26 cellular contexts compared by ENCODE assay signal in the genomic region with DNA sequence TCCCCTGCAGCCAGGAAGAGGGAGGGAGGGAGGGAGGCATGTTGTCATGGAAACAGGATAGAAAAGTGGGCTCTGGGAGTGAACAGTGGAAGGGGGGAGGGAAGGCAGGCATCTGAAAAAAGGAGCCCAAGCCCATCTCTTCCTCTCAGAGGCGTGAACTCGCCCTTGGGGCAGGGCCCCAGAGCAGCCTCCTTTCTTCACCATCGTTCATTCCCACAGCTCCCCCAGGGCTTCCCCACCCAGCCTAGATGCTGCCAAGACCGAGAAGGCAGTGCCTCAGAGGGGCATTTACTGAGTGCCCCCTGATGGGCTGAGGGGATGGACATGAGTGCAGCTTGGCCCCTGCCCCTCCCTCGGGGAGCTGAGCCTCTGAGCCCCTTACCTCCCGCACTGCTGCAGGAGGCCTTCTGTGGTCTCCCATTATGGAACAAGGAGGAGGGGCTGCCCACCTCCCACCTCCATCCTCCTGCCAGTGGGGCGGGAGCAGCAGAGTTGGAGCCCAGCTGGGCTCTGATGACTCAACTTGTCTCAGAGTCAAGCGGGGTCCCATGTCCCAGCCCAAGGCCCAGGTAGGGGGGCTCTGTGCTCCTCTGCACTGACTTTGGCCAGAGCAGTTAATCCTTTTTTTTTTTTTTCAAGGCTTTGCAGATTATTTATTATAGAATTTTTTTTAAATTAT. TPM values are rescaled to one million over a fixed set of nuclear protein-coding genes. Genes with fewer than 3 reads are reported as not detected.
"Had no signal": no experiment of that assay in that cellular context is flagged by ENCODE, and none has a peak within 500 bp of the region (broad histone marks: within the 10 kb centered on the region; RNA-seq: fewer than 3 reads in every experiment).

No MANE protein-coding gene starts in this region.

- H3K9me3 ChIP-seq: lower lobe of right lung, pancreas, psoas muscle, right atrium auricular region, spleen, thoracic aorta had no signal

- H3K4me3 ChIP-seq: lower lobe of right lung, pancreas, psoas muscle, right atrium auricular region, spleen, thoracic aorta had no signal

- DNase-seq: activated CD4-positive, alpha-beta T cell treated with anti-CD3 and anti-CD28 coated beads, Interleukin-2, amount 10 ng/mL, durations not matched to agents 7 days and 5 days; activated CD8-positive, alpha-beta memory T cell treated with anti-CD3 and anti-CD28 coated beads, Interleukin-2, amount 10 ng/mL, durations not matched to agents 7 days and 5 days; activated CD8-positive, alpha-beta T cell treated with anti-CD3 and anti-CD28 coated beads for 36 hours; activated gamma-delta T cell; activated naive CD4-positive, alpha-beta T cell treated with anti-CD3 and anti-CD28 coated beads, Interleukin-2, amount 50 U/mL, for 16 hours; activated naive CD8-positive, alpha-beta T cell treated with anti-CD3 and anti-CD28 coated beads, Interleukin-2, amount 50 U/mL, for 24 hours; brain microvascular endothelial cell; effector CD4-positive, alpha-beta T cell; lower lobe of right lung; naive B cell; pancreas; spleen; stimulated activated CD4-positive, alpha-beta T cell treated with anti-CD3 and anti-CD28 coated beads, Interleukin-4, amount 100 ng/mL, for 1 hour; stimulated activated naive CD4-positive, alpha-beta T cell treated with Interleukin-2 at 50 U/mL for 16 hours; T-helper 2 cell had no signal

- FAIRE-seq: frontal cortex, keratinocyte, pancreas had no signal

- H3K4me1 ChIP-seq: lower lobe of right lung, pancreas, psoas muscle had no signal

- ATAC-seq: activated CD4-positive, CD25-positive, alpha-beta regulatory T cell treated with anti-CD3 and anti-CD28 coated beads, Interleukin-2, amount 50 U/mL, for 24 hours; activated CD8-positive, alpha-beta memory T cell treated with anti-CD3 and anti-CD28 coated beads, Interleukin-2, amount 10 ng/mL, durations not matched to agents 7 days and 5 days; activated CD8-positive, alpha-beta T cell treated with anti-CD3 and anti-CD28 coated beads for 36 hours; activated naive CD8-positive, alpha-beta T cell treated with anti-CD3 and anti-CD28 coated beads, Interleukin-2, amount 50 U/mL, for 24 hours; lower lobe of right lung; pancreas had no signal

- H3K27me3 ChIP-seq: pancreas, right atrium auricular region had no signal

- H3K27ac ChIP-seq: brain microvascular endothelial cell, lower lobe of right lung, pancreas, psoas muscle, right atrium auricular region, spleen, thoracic aorta had no signal

- H3K36me3 ChIP-seq: brain microvascular endothelial cell, lower lobe of right lung, pancreas, right atrium auricular region, spleen, thoracic aorta had no signal

RNA-seq across cellular contexts. Expression of a gene that starts 49.6 kb away (rescaled TPM):
- total RNA-seq: activated CD4-positive, alpha-beta T cell treated with anti-CD3 and anti-CD28 coated beads, Interleukin-2, amount 10 ng/mL, durations not matched to agents 7 days and 5 days; activated CD8-positive, alpha-beta memory T cell treated with anti-CD3 and anti-CD28 coated beads, Interleukin-2, amount 10 ng/mL, durations not matched to agents 7 days and 5 days; activated CD8-positive, alpha-beta T cell treated with anti-CD3 and anti-CD28 coated beads for 36 hours; activated T-helper 1 cell treated with anti-CD3 and anti-CD28 coated beads, Interleukin-12 subunit alpha, Interleukin-12 subunit beta, Interleukin-2, Interleukin-4 antibody, amounts not matched to agents 30 ng/mL and 10 ng/mL and 1 ng/mL, durations not matched to agents 14 hours and 24 hours and 36 hours; left lobe of liver; mesenteric fat pad; mucosa of gallbladder; pancreas; right atrium auricular region; thoracic aorta had no signal
- polyA plus RNA-seq: esophagus, keratinocyte had no signal
